Comparison of ENCODE assay signal across 24 cellular contexts in genomic region chr11:115916596-115916995, GRCh38.
DNase-seq lines count a peak whose midpoint lies in the region; ATAC-seq and TF ChIP-seq lines count a peak whose summit lies in the region.
"Had no signal": no experiment of that assay in that cellular context is flagged by ENCODE, and none has a peak within 500 bp of the region (broad histone marks: within the 10 kb centered on the region; RNA-seq: fewer than 3 reads in every experiment).

No MANE protein-coding gene starts in this region.

- H3K36me3 ChIP-seq in OCI-LY3 (replicated peaks; ENCODE audit: low read depth, low read length) = no peaks in the 10 kb centered on the region
- H3K36me3 ChIP-seq: heart left ventricle, SJCRH30 had no signal

- H4K20me1 ChIP-seq in OCI-LY3 (ENCODE audit: insufficient read depth, low read length) = no peaks in the 10 kb centered on the region

- no peak for ATAC-seq in GM21786 (IDR thresholded peaks at IDR 0.05; ENCODE audit: unreplicated experiment)
- ATAC-seq: activated CD8-positive, alpha-beta T cell treated with anti-CD3 and anti-CD28 coated beads, Interleukin-2, amount 10 ng/mL, durations not matched to agents 7 days and 5 days; CD8-positive, alpha-beta T cell; left colon; Panc1 had no signal

- H3K27ac ChIP-seq in OCI-LY3 (ENCODE audit: low read length) = peak overlapping the region; percentile 98
- H3K27ac ChIP-seq: heart left ventricle, KMS-11, SJCRH30, skin epidermis had no signal

- peak overlapping the region; percentile 27 for H3K4me2 ChIP-seq in OCI-LY3 (ENCODE audit: low read length)
- H3K4me2 ChIP-seq: KMS-11 had no signal

- no peak overlapping the region for H3K4me3 ChIP-seq in OCI-LY3 (ENCODE audit: low read length)
- H3K4me3 ChIP-seq: heart left ventricle, SJCRH30, skin epidermis had no signal

- no peaks in the 10 kb centered on the region for H3K9me3 ChIP-seq in OCI-LY3 (ENCODE audit: insufficient read depth, low read length)
- H3K9me3 ChIP-seq: heart left ventricle, SJCRH30 had no signal

- H3K79me2 ChIP-seq in OCI-LY3 (ENCODE audit: low read length) = no peaks in the 10 kb centered on the region

- H2AFZ ChIP-seq in OCI-LY3 (ENCODE audit: low read depth, low read length) = 0 out of 2 replicates have a peak overlapping the region, but pooled peaks have one; percentile 54

- peak overlapping the region; percentile 32; the same call in 1 of the 2 replicates for H3K9ac ChIP-seq in OCI-LY3 (ENCODE audit: low read length)
- H3K9ac ChIP-seq: KMS-11 had no signal

- H3K4me1 ChIP-seq in OCI-LY3 (ENCODE audit: low read length) = peaks cover 99% of the 10 kb centered on the region
- H3K4me1 ChIP-seq: SJCRH30 had no signal

- H3K27me3 ChIP-seq in OCI-LY3 (ENCODE audit: low read depth, low read length) = no peaks in the 10 kb centered on the region
- H3K27me3 ChIP-seq: SJCRH30 had no signal

- DNase-seq in NCI-H2107 treated with DMSO at 0.1 percent for 48 hours (lab: John Stamatoyannopoulos, UW; ENCODE audit: unreplicated experiment) (peak; percentile 46), NCI-H2107 (lab: John Stamatoyannopoulos, UW) (no peak), NCI-H128 (lab: John Stamatoyannopoulos, UW; ENCODE audit: unreplicated experiment) (peak; percentile 54), renal cortical epithelial cell (ENCODE audit: low read depth) (peak; percentile 79), activated gamma-delta T cell (lab: John Stamatoyannopoulos, UW) (no peak), cardiac septum (ENCODE audit: low spot score) (no peak)
- DNase-seq: activated CD4-positive, alpha-beta T cell treated with anti-CD3 and anti-CD28 coated beads for 1 hour; activated CD8-positive, alpha-beta T cell treated with anti-CD3 and anti-CD28 coated beads, Interleukin-2, amount 10 ng/mL, durations not matched to agents 7 days and 5 days; activated gamma-delta T cell treated with Interleukin-2 at 50 U/mL for 16 hours; AML-193; CD8-positive, alpha-beta T cell; effector CD8-positive, alpha-beta T cell; GOT3; heart left ventricle; left colon; mesendoderm; NCI-H226; NK-92 treated with Interleukin-12 subunit alpha and Interleukin-12 subunit beta, amount 100 ng/mL, for 24 hours; SJCRH30 had no signal

- TF ChIP-seq CTCF in OCI-LY3 (IDR thresholded peaks at IDR 0.05; ENCODE audit: low read depth, low read length) = no peak

- intact Hi-C loops in cardiac septum (cut with DNase I) = no loop called here

Comparison
In these comparisons a context has a peak if more than half of its experiments do, and no peak if none do; other contexts are left out.
1. DNase-seq: peak in NCI-H2107 treated with DMSO at 0.1 percent for 48 hours (single experiment), NCI-H128 (single experiment) and renal cortical epithelial cell (single experiment); none in NCI-H2107 (single experiment), activated gamma-delta T cell (single experiment) and cardiac septum (single experiment).